8 cellular contexts compared by ENCODE assay signal in the genomic region with DNA sequence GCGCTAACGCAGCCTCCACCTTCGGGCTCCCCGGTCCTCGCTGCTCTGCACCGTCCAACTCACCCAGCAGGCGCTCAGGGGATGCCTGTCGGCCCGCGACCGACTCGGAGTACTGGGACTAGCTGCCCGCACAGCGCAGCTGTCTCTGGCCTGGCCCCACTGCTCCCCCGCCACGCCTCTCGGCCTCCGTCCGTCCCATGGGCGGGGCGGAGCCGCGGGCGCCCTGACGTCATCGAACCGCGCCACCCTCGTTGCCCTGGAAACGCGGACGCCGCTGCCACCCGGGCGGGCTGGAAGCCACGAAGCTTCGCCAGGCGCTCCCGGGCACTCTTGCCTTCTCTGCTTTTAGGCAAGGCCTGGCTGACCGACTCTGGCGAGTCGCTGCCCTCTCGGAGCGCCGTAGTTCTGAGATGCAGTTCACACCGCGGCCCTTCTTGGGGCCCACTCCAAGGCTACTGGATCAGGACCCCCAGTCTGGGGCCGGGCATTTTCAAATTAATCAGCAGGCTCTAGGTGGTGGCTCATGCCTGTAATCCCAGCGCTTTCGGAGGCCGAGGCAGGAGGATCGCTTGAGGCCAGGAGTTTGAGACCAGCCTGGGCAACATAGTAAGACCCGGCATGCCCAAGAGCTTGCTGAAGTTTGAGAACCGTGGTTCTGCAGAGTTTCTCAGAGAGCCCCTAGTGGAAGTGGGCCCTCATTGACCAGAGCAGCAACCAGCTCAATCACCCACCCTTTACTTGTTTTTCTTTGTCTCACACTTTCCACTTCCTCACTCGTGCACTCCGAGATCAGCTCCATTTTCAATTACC. TPM values are rescaled to one million over a fixed set of nuclear protein-coding genes. Genes with fewer than 3 reads are reported as not detected.
DNase-seq lines count a peak whose midpoint lies in the region; TF ChIP-seq lines count a peak whose summit lies in the region.

No MANE protein-coding gene starts in this region.

- peak overlapping the region; percentile 77 for H3K4me3 Mint-ChIP-seq in Caco-2 (ENCODE audit: unreplicated experiment)

- peaks cover 5% of the 10 kb centered on the region; the same call in 1 of the 2 replicates for H3K4me1 ChIP-seq in Caco-2
- peaks cover 15% of the 10 kb centered on the region for H3K4me1 ChIP-seq in effector memory CD4-positive, alpha-beta T cell (ENCODE audit: control insufficient read depth, insufficient read depth, low read length, poor library complexity, severe bottlenecking)
- peaks cover 6% of the 10 kb centered on the region for H3K4me1 ChIP-seq in mesendoderm (ENCODE audit: control insufficient read depth, low read depth, low read length)

- POLR2A ChIA-PET in Caco-2 (lab: Charles Lee): interaction anchor here (0.8 to 1.2 kb wide), 4 partner anchors 8 to 186 kb away, joined by 3 to 7 read pairs (median 4); a partner anchor contains a TSS

- no peaks in the 10 kb centered on the region for H3K9me3 ChIP-seq in Caco-2
- H3K9me3 ChIP-seq in effector memory CD4-positive, alpha-beta T cell (ENCODE audit: control insufficient read depth, low read length): no peaks in the 10 kb centered on the region

- H3K27me3 ChIP-seq in Caco-2 (replicated peaks; ENCODE audit: control insufficient read depth, insufficient read depth, low read length): no peaks in the 10 kb centered on the region
- no peaks in the 10 kb centered on the region for H3K27me3 ChIP-seq in effector memory CD4-positive, alpha-beta T cell (replicated peaks; ENCODE audit: control insufficient read depth, insufficient read depth, low read length, poor library complexity, severe bottlenecking)
- H3K27me3 ChIP-seq in mesendoderm (ENCODE audit: insufficient read depth, low read length, poor library complexity): no peaks in the 10 kb centered on the region

- peak overlapping the region; percentile 86 for H3K4ac ChIP-seq in mesendoderm (ENCODE audit: low read depth, low read length)

- peaks cover 20% of the 10 kb centered on the region for H3K36me3 Mint-ChIP-seq in Caco-2 (ENCODE audit: insufficient read depth, unreplicated experiment)

- CTCF ChIA-PET in Caco-2 (lab: Charles Lee): interaction anchor here (0.6 to 1.7 kb wide), 10 partner anchors 9 to 1358 kb away, joined by 3 to 9 read pairs (median 4); no protein-coding TSS in a partner anchor

- intact Hi-C loops in Caco-2 (cut with micrococcal nuclease; ENCODE audit: unreplicated experiment): loop anchor here (1.0 kb wide), 1 partner anchor 12 kb away; a partner anchor contains a TSS

- BruUV-seq in Caco-2 (replicated peaks; lab: Mats Ljungman, UMichigan): no TSS peak

- H3K4me3 ChIP-seq in Caco-2 (ENCODE audit: low read depth, low read length) (peak overlapping the region; percentile 60), mesendoderm (ENCODE audit: low read length) (peak overlapping the region; percentile 85)
- H3K4me3 ChIP-seq in effector memory CD4-positive, alpha-beta T cell (ENCODE audit: insufficient read depth, low read depth, low read length, poor library complexity, severe bottlenecking): peak overlapping the region; percentile 93

- TF ChIP-seq CTCF in Caco-2 (IDR thresholded peaks at IDR 0.05; ENCODE audit: insufficient read depth in 1 of 2, low read depth in 1 of 2, low read length in 1 of 2, severe bottlenecking in 1 of 2, unreplicated experiment in 1 of 2) (peak; percentile 34 to 42), GM20000 (IDR thresholded peaks at IDR 0.05; ENCODE audit: extremely low read depth, missing control alignments) (no peak)

- no peaks in the 10 kb centered on the region for H3K79me2 ChIP-seq in mesendoderm (ENCODE audit: control insufficient read depth, insufficient read depth, low read length)

- peak overlapping the region; percentile 54 for H2BK120ac ChIP-seq in mesendoderm (ENCODE audit: low read depth, low read length)

- H2BK5ac ChIP-seq in mesendoderm (ENCODE audit: low read length): peak overlapping the region; percentile 97

- peak overlapping the region; percentile 59 for H2AK5ac ChIP-seq in mesendoderm (ENCODE audit: low read length)

- no peaks in the 10 kb centered on the region for H3K79me1 ChIP-seq in mesendoderm (ENCODE audit: low read length)

- peak overlapping the region; percentile 91 for H3K27ac Mint-ChIP-seq in Caco-2 (ENCODE audit: unreplicated experiment)

- H3K56ac ChIP-seq in mesendoderm (ENCODE audit: low read length): peak overlapping the region; percentile 98

- H3K23ac ChIP-seq in mesendoderm (ENCODE audit: low read length): peak overlapping the region; percentile 85

- H2BK15ac ChIP-seq in mesendoderm (replicated peaks; ENCODE audit: low read depth): no peak overlapping the region

- H3K4me1 Mint-ChIP-seq in Caco-2 (ENCODE audit: low read depth, unreplicated experiment): peaks cover 10% of the 10 kb centered on the region

- H4K8ac ChIP-seq in mesendoderm (ENCODE audit: low read depth, low read length): peak overlapping the region; percentile 69

- H3K27ac ChIP-seq in effector memory CD4-positive, alpha-beta T cell (ENCODE audit: insufficient read depth, low read length, poor library complexity, severe bottlenecking): peak overlapping the region; percentile 61
- peak overlapping the region; percentile 87 for H3K27ac ChIP-seq in mesendoderm (ENCODE audit: low read depth, low read length)

- peak overlapping the region; percentile 91 for H3K18ac ChIP-seq in mesendoderm (ENCODE audit: low read length)

- WGBS in mesendoderm (ENCODE audit: extremely low coverage, insufficient coverage, low lambda C conversion rate): no CpG with 5 or more reads among the region's 56 CpGs

- peak overlapping the region; percentile 93 for H3K9ac ChIP-seq in mesendoderm (ENCODE audit: low read length)

- no peaks in the 10 kb centered on the region for H3K27me3 Mint-ChIP-seq in Caco-2 (ENCODE audit: insufficient read depth, unreplicated experiment)

- H3K36me3 ChIP-seq in Caco-2 (ENCODE audit: control insufficient read depth, insufficient read depth, low read length): no peaks in the 10 kb centered on the region
- H3K36me3 ChIP-seq in effector memory CD4-positive, alpha-beta T cell (ENCODE audit: control insufficient read depth, insufficient read depth, low read length): no peaks in the 10 kb centered on the region
- no peaks in the 10 kb centered on the region for H3K36me3 ChIP-seq in mesendoderm (ENCODE audit: control insufficient read depth, insufficient read depth, low read length)

- H4K5ac ChIP-seq in mesendoderm (ENCODE audit: low read length): peak overlapping the region; percentile 26

- no peaks in the 10 kb centered on the region for H3K9me3 Mint-ChIP-seq in Caco-2 (ENCODE audit: unreplicated experiment)

- peak overlapping the region; percentile 72 for H3K4me2 ChIP-seq in mesendoderm (ENCODE audit: low read length)

- DNase-seq in Caco-2 (peak; percentile 87 to 95), GM20000 (ENCODE audit: low spot score) (peak; percentile 95), HS-27A (ENCODE audit: low read depth) (peak; percentile 50), NK-92 (lab: John Stamatoyannopoulos, UW; ENCODE audit: unreplicated experiment) (peak; percentile 45), mesendoderm (peak; percentile 93)
- DNase-seq in activated CD8-positive, alpha-beta memory T cell treated with anti-CD3 and anti-CD28 coated beads for 4 hours (ENCODE audit: low read depth in 2 of 2): peak; percentile 75 to 83
- DNase-seq in effector memory CD4-positive, alpha-beta T cell: peak; percentile 88 to 89 (median 89)
- DNase-seq in stimulated activated CD8-positive, alpha-beta memory T cell treated with anti-CD3 and anti-CD28 coated beads, Interleukin-15, amount 100 ng/mL, for 1 hour (ENCODE audit: low read depth): peak; percentile 91

RNA-seq across cellular contexts. Expression of a gene that starts 12.0 kb away (rescaled TPM):
- 11.5 and 14.1 TPM in 2 replicates for total RNA-seq in Caco-2 (2022)
- polyA plus RNA-seq in mesendoderm (2013, experiment 1 of 2): 5.6 TPM
- polyA plus RNA-seq in mesendoderm (2013, experiment 2 of 2): 5.5 TPM

RNA-seq across cellular contexts. Expression of a gene that starts 12.1 kb away (rescaled TPM):
- total RNA-seq in Caco-2 (2022): 22.3 and 23.4 TPM in 2 replicates
- 9.4 TPM for polyA plus RNA-seq in mesendoderm (2013, experiment 1 of 2)
- polyA plus RNA-seq in mesendoderm (2013, experiment 2 of 2): 8.5 TPM

Comparison
In these comparisons a context has a peak if more than half of its experiments do, and no peak if none do; other contexts are left out.
1. Peak in every context shown above with its lines: DNase-seq, H3K4me3 ChIP-seq and H3K27ac ChIP-seq.
2. DNase-seq: peak in every context shown above with its lines; median percentile 95 in GM20000; 93 in mesendoderm; 91 in Caco-2; 91 in stimulated activated CD8-positive, alpha-beta memory T cell treated with anti-CD3 and anti-CD28 coated beads, Interleukin-15, amount 100 ng/mL, for 1 hour; 89 in effector memory CD4-positive, alpha-beta T cell; 79 in activated CD8-positive, alpha-beta memory T cell treated with anti-CD3 and anti-CD28 coated beads for 4 hours; 50 in HS-27A; 45 in NK-92.